In genomic region chr14:102819176-102819628, GRCh38 we compare ENCODE assay signal across 8 cellular contexts. TPM values are rescaled to one million over a fixed set of nuclear protein-coding genes. Genes with fewer than 3 reads are reported as not detected.
DNase-seq lines count a peak whose midpoint lies in the region; ATAC-seq and TF ChIP-seq lines count a peak whose summit lies in the region.

No MANE protein-coding gene starts in this region.

- no peak for TF ChIP-seq POLR2A in vagina (IDR thresholded peaks at IDR 0.05)

- TF ChIP-seq CTCF in GM13976 (IDR thresholded peaks at IDR 0.05; ENCODE audit: borderline replicate concordance, control extremely low read depth, extremely low read depth, insufficient read depth, missing control alignments): no peak
- TF ChIP-seq CTCF in neutrophil (IDR thresholded peaks at IDR 0.05): no peak
- TF ChIP-seq CTCF in foreskin fibroblast (IDR thresholded peaks at IDR 0.05; ENCODE audit: low read depth, low read length): no peak
- TF ChIP-seq CTCF in vagina (IDR thresholded peaks at IDR 0.05): no peak

- in situ Hi-C loops in GM13976 (cut with MboI; ENCODE audit: low sequenced_read_pairs, unreplicated experiment): no loop called here

- no peaks in the 10 kb centered on the region for H3K27me3 ChIP-seq in neutrophil
- H3K27me3 ChIP-seq in vagina: no peaks in the 10 kb centered on the region

- no peaks in the 10 kb centered on the region for H3K36me3 ChIP-seq in neutrophil
- no peaks in the 10 kb centered on the region for H3K36me3 ChIP-seq in vagina

- intact Hi-C loops in vagina (cut with DNase I): no loop called here

- peak; percentile 71 for ATAC-seq in GM21737 (IDR thresholded peaks at IDR 0.05; ENCODE audit: unreplicated experiment)

- H3K9me3 ChIP-seq in neutrophil (no peaks in the 10 kb centered on the region), vagina (no peaks in the 10 kb centered on the region)

- DNase-seq in GM13976 (ENCODE audit: low spot score) (peak; percentile 70), NCI-H2196 (lab: John Stamatoyannopoulos, UW; ENCODE audit: unreplicated experiment) (peak; percentile 15), foreskin fibroblast (no peak), vagina (ENCODE audit: extremely low spot score in 2 of 2) (no peak)
- DNase-seq in activated T-helper 1 cell treated with anti-CD3 and anti-CD28 coated beads, Interleukin-2, amount 50 U/mL, for 16 hours (ENCODE audit: low read depth in 1 of 2, low spot score in 1 of 2): peak; percentile 21 to 63
- DNase-seq in effector CD8-positive, alpha-beta T cell (lab: John Stamatoyannopoulos, UW): no peak

- H3K27ac ChIP-seq in neutrophil: peak overlapping the region; percentile 17
- no peak overlapping the region for H3K27ac ChIP-seq in vagina

- H3K4me3 ChIP-seq in neutrophil (ENCODE audit: low read depth in 1 of 2, low read length in 1 of 2) (no peak overlapping the region), foreskin fibroblast (ENCODE audit: low read depth in 1 of 2, low read length in 2 of 2) (no peak overlapping the region), vagina (peak overlapping the region in 1 of 2 donors; percentile 3)

- H3K4me1 ChIP-seq in neutrophil (ENCODE audit: control insufficient read depth in 1 of 2, insufficient read depth in 1 of 2, low read depth in 1 of 2, low read length in 1 of 2) (peaks cover 8 to 21% of the 10 kb centered on the region in 2 experiments), vagina (peaks cover 13% of the 10 kb centered on the region)

RNA-seq across cellular contexts. Expression of gene TRAF3, which starts 42.0 kb away (rescaled TPM):
- total RNA-seq in vagina: 14.0 TPM

Comparison
In these comparisons a context has a peak if more than half of its experiments do, and no peak if none do; other contexts are left out.
1. DNase-seq: peak in GM13976 (single experiment), NCI-H2196 (single experiment) and activated T-helper 1 cell treated with anti-CD3 and anti-CD28 coated beads, Interleukin-2, amount 50 U/mL, for 16 hours (2 of 2); none in foreskin fibroblast (0 of 2), effector CD8-positive, alpha-beta T cell (single experiment) and vagina (0 of 2).